ENCODE assay signal across 8 cellular contexts in genomic region chr10:3805791-3806381, GRCh38. TPM values are rescaled to one million over a fixed set of nuclear protein-coding genes. Genes with fewer than 3 reads are reported as not detected.
DNase-seq lines count a peak whose midpoint lies in the region; ATAC-seq and TF ChIP-seq lines count a peak whose summit lies in the region.

No MANE protein-coding gene starts in this region.

- H3K36me3 ChIP-seq in OCI-LY1 (ENCODE audit: insufficient read depth, low read length), result no peaks in the 10 kb centered on the region; the same call in 1 of the 2 replicates

- H3K4me1 ChIP-seq in OCI-LY1 (ENCODE audit: insufficient read depth, low read length, severe bottlenecking), result peaks cover 80% of the 10 kb centered on the region

- no peaks in the 10 kb centered on the region for H3K9me2 ChIP-seq in OCI-LY1 (ENCODE audit: low read depth, low read length)

- no peaks in the 10 kb centered on the region for H3F3A ChIP-seq in OCI-LY1 (ENCODE audit: insufficient read depth, low read length)

- H3K4me2 ChIP-seq in OCI-LY1 (ENCODE audit: low read length), result peak overlapping the region; percentile 54

- H3K79me2 ChIP-seq in OCI-LY1 (ENCODE audit: insufficient read depth, low read length), result no peaks in the 10 kb centered on the region

- H3K36me3 Mint-ChIP-seq in activated T-helper 2 cell treated with anti-CD3 and anti-CD28 coated beads, Interferon-gamma antibody, Interleukin-2, Interleukin-4, amounts not matched to agents 10 μg/mL and 5 μg/mL and 100 μg/mL, durations not matched to agents 14 hours and 24 hours and 36 hours (ENCODE audit: low read depth), result no peaks in the 10 kb centered on the region

- H3K9me3 ChIP-seq in OCI-LY1 (ENCODE audit: low read length), result no peaks in the 10 kb centered on the region

- no peaks in the 10 kb centered on the region for H3K27me3 Mint-ChIP-seq in activated T-helper 2 cell treated with anti-CD3 and anti-CD28 coated beads, Interferon-gamma antibody, Interleukin-2, Interleukin-4, amounts not matched to agents 10 μg/mL and 5 μg/mL and 100 μg/mL, durations not matched to agents 14 hours and 24 hours and 36 hours (ENCODE audit: low read depth)

- peak overlapping the region; percentile 98 for H3K27ac Mint-ChIP-seq in activated T-helper 2 cell treated with anti-CD3 and anti-CD28 coated beads, Interferon-gamma antibody, Interleukin-2, Interleukin-4, amounts not matched to agents 10 μg/mL and 5 μg/mL and 100 μg/mL, durations not matched to agents 14 hours and 24 hours and 36 hours

- peak; percentile 42 for DNase-seq in activated T-helper 2 cell treated with anti-CD3 and anti-CD28 coated beads, Interferon-gamma antibody, Interleukin-2, Interleukin-4, amounts not matched to agents 10 μg/mL and 5 μg/mL and 100 μg/mL, durations not matched to agents 14 hours and 24 hours and 36 hours (ENCODE audit: low spot score)
- DNase-seq in foreskin melanocyte (peak; percentile 81), inferior parietal cortex (ENCODE audit: extremely low spot score) (no peak), retina (no peak)
- peak; percentile 52 for DNase-seq in stimulated activated CD4-positive, alpha-beta T cell treated with anti-CD3 and anti-CD28 coated beads, Interleukin-4, amount 100 ng/mL, for 24 hours

- H3K9me3 Mint-ChIP-seq in activated T-helper 2 cell treated with anti-CD3 and anti-CD28 coated beads, Interferon-gamma antibody, Interleukin-2, Interleukin-4, amounts not matched to agents 10 μg/mL and 5 μg/mL and 100 μg/mL, durations not matched to agents 14 hours and 24 hours and 36 hours, result no peaks in the 10 kb centered on the region

- H3K27me3 ChIP-seq in OCI-LY1 (ENCODE audit: insufficient read depth, low read length), result no peaks in the 10 kb centered on the region

- intact Hi-C loops in activated T-helper 2 cell treated with anti-CD3 and anti-CD28 coated beads, Interferon-gamma antibody, Interleukin-2, Interleukin-4, amounts not matched to agents 10 μg/mL and 5 μg/mL and 100 μg/mL, durations not matched to agents 14 hours and 24 hours and 36 hours (cut with micrococcal nuclease), result loop anchor here (1.0 to 10.0 kb wide), 7 partner anchors 9 to 969 kb away; no protein-coding TSS in a partner anchor

- peak overlapping the region; percentile 17 for H3K4me3 ChIP-seq in OCI-LY1 (ENCODE audit: low read depth, low read length, poor library complexity, severe bottlenecking)

- peak overlapping the region; percentile 37; the same call in 1 of the 2 replicates for H3K9ac ChIP-seq in OCI-LY1 (ENCODE audit: low read length)

- no peak for TF ChIP-seq CTCF in OCI-LY1 (IDR thresholded peaks at IDR 0.05; ENCODE audit: low read length)

- H3K4me1 Mint-ChIP-seq in activated T-helper 2 cell treated with anti-CD3 and anti-CD28 coated beads, Interferon-gamma antibody, Interleukin-2, Interleukin-4, amounts not matched to agents 10 μg/mL and 5 μg/mL and 100 μg/mL, durations not matched to agents 14 hours and 24 hours and 36 hours (ENCODE audit: low read depth), result peaks cover 71% of the 10 kb centered on the region

- ATAC-seq in GM18873 (IDR thresholded peaks at IDR 0.05; ENCODE audit: low FRiP score, unreplicated experiment), result peak; percentile 40
- ATAC-seq in HG03025 (IDR thresholded peaks at IDR 0.05; ENCODE audit: low FRiP score, unreplicated experiment), result peak; percentile 45

- peak overlapping the region; percentile 93 for H3K27ac ChIP-seq in OCI-LY1 (ENCODE audit: low read depth, low read length, poor library complexity, severe bottlenecking)

- no peaks in the 10 kb centered on the region for H4K20me1 ChIP-seq in OCI-LY1 (ENCODE audit: insufficient read depth, low read length)

- no peak overlapping the region for H2AFZ ChIP-seq in OCI-LY1 (ENCODE audit: low read length)

- peak overlapping the region; percentile 3 for H3K4me3 Mint-ChIP-seq in activated T-helper 2 cell treated with anti-CD3 and anti-CD28 coated beads, Interferon-gamma antibody, Interleukin-2, Interleukin-4, amounts not matched to agents 10 μg/mL and 5 μg/mL and 100 μg/mL, durations not matched to agents 14 hours and 24 hours and 36 hours (ENCODE audit: low read depth)

RNA-seq across cellular contexts. Expression of gene KLF6, which starts 20.9 kb away (rescaled TPM):
- 126 and 129 TPM in 2 replicates for total RNA-seq in activated T-helper 2 cell treated with anti-CD3 and anti-CD28 coated beads, Interferon-gamma antibody, Interleukin-2, Interleukin-4, amounts not matched to agents 10 μg/mL and 5 μg/mL and 100 μg/mL, durations not matched to agents 14 hours and 24 hours and 36 hours

Comparison
In these comparisons a context has a peak if more than half of its experiments do, and no peak if none do; other contexts are left out.
1. DNase-seq: peak in activated T-helper 2 cell treated with anti-CD3 and anti-CD28 coated beads, Interferon-gamma antibody, Interleukin-2, Interleukin-4, amounts not matched to agents 10 μg/mL and 5 μg/mL and 100 μg/mL, durations not matched to agents 14 hours and 24 hours and 36 hours (single experiment), foreskin melanocyte (single experiment) and stimulated activated CD4-positive, alpha-beta T cell treated with anti-CD3 and anti-CD28 coated beads, Interleukin-4, amount 100 ng/mL, for 24 hours (single experiment); none in inferior parietal cortex (single experiment) and retina (single experiment).